In genomic region chr2:241111443-241111810, GRCh38 we compare ENCODE assay signal across 12 cellular contexts. TPM values are rescaled to one million over a fixed set of nuclear protein-coding genes. Genes with fewer than 3 reads are reported as not detected.
A peak's percentile ranks its signal among the peaks of the same experiment; 100 is the strongest.
DNase-seq lines count a peak whose midpoint lies in the region; ATAC-seq and TF ChIP-seq lines count a peak whose summit lies in the region.
"Had no signal": no experiment of that assay in that cellular context is flagged by ENCODE, and none has a peak within 500 bp of the region (broad histone marks: within the 10 kb centered on the region; RNA-seq: fewer than 3 reads in every experiment).

No MANE protein-coding gene starts in this region.

- H3K4me3 ChIP-seq in colonic mucosa = no peak overlapping the region
- H3K4me3 ChIP-seq: heart right ventricle had no signal

- H3K4me1 Mint-ChIP-seq in activated naive CD4-positive, alpha-beta T cell treated with anti-CD3 and anti-CD28 coated beads, Interleukin-2, amount 10 ng/mL, durations not matched to agents 7 days and 5 days = peaks cover 53% of the 10 kb centered on the region
- peaks cover 34% of the 10 kb centered on the region for H3K4me1 Mint-ChIP-seq in activated T-helper 17 cell treated with anti-CD3 and anti-CD28 coated beads, Interleukin-2, amount 50 U/mL, for 72 hours

- H3K27ac Mint-ChIP-seq in activated naive CD4-positive, alpha-beta T cell treated with anti-CD3 and anti-CD28 coated beads, Interleukin-2, amount 10 ng/mL, durations not matched to agents 7 days and 5 days = peak overlapping the region; percentile 86
- peak overlapping the region; percentile 88 for H3K27ac Mint-ChIP-seq in activated T-helper 17 cell treated with anti-CD3 and anti-CD28 coated beads, Interleukin-2, amount 50 U/mL, for 72 hours
- H3K27ac Mint-ChIP-seq: dendritic cell treated with granulocyte-macrophage colony-stimulating factor and Interleukin-4, amounts not matched to agents 40 ng/mL and 50 ng/mL, for 4 days had no signal

- H3K4me1 ChIP-seq in colonic mucosa = no peaks in the 10 kb centered on the region
- H3K4me1 ChIP-seq: heart right ventricle had no signal

- TF ChIP-seq CTCF in colonic mucosa (IDR thresholded peaks at IDR 0.05) = no peak

- H3K9me3 Mint-ChIP-seq in activated naive CD4-positive, alpha-beta T cell treated with anti-CD3 and anti-CD28 coated beads, Interleukin-2, amount 10 ng/mL, durations not matched to agents 7 days and 5 days = no peaks in the 10 kb centered on the region
- no peaks in the 10 kb centered on the region for H3K9me3 Mint-ChIP-seq in activated T-helper 17 cell treated with anti-CD3 and anti-CD28 coated beads, Interleukin-2, amount 50 U/mL, for 72 hours
- H3K9me3 Mint-ChIP-seq: dendritic cell treated with granulocyte-macrophage colony-stimulating factor and Interleukin-4, amounts not matched to agents 40 ng/mL and 50 ng/mL, for 4 days had no signal

- H3K27me3 Mint-ChIP-seq in activated naive CD4-positive, alpha-beta T cell treated with anti-CD3 and anti-CD28 coated beads, Interleukin-2, amount 10 ng/mL, durations not matched to agents 7 days and 5 days = no peaks in the 10 kb centered on the region
- no peaks in the 10 kb centered on the region for H3K27me3 Mint-ChIP-seq in activated T-helper 17 cell treated with anti-CD3 and anti-CD28 coated beads, Interleukin-2, amount 50 U/mL, for 72 hours
- H3K27me3 Mint-ChIP-seq: dendritic cell treated with granulocyte-macrophage colony-stimulating factor and Interleukin-4, amounts not matched to agents 40 ng/mL and 50 ng/mL, for 4 days had no signal

- no peaks in the 10 kb centered on the region for H3K36me3 ChIP-seq in colonic mucosa

- CTCF ChIA-PET in activated naive CD4-positive, alpha-beta T cell treated with anti-CD3 and anti-CD28 coated beads, Interleukin-2, amount 10 ng/mL, durations not matched to agents 7 days and 5 days (lab: Charles Lee) = no interaction called here

- H3K27me3 ChIP-seq in colonic mucosa = no peaks in the 10 kb centered on the region
- H3K27me3 ChIP-seq: heart right ventricle had no signal

- H3K9me3 ChIP-seq in colonic mucosa = no peaks in the 10 kb centered on the region
- H3K9me3 ChIP-seq: heart right ventricle had no signal

- peak; percentile 41 for ATAC-seq in HG03066 (IDR thresholded peaks at IDR 0.05; ENCODE audit: low read depth, unreplicated experiment)
- ATAC-seq in activated T-helper 17 cell treated with anti-CD3 and anti-CD28 coated beads, Interleukin-2, amount 50 U/mL, for 72 hours (replicated peaks) = peak; percentile 18
- ATAC-seq in stimulated activated naive CD8-positive, alpha-beta T cell treated with anti-CD3 and anti-CD28 coated beads, Interleukin-15, Interleukin-2, amounts not matched to agents 100 U/mL and 50 U/mL, for 24 hours = peak; percentile 25

- peak; percentile 19 for DNase-seq in activated naive CD4-positive, alpha-beta T cell treated with anti-CD3 and anti-CD28 coated beads, Interleukin-2, amount 10 ng/mL, durations not matched to agents 7 days and 5 days
- DNase-seq in activated naive CD4-positive, alpha-beta T cell (lab: John Stamatoyannopoulos, UW) = no peak
- DNase-seq in stimulated activated naive CD8-positive, alpha-beta T cell treated with anti-CD3 and anti-CD28 coated beads, Interleukin-15, Interleukin-2, amounts not matched to agents 100 U/mL and 50 U/mL, for 24 hours = no peak
- no peak for DNase-seq in NOMO-1 treated with dmso at 0.1 percent for 144 hours (lab: John Stamatoyannopoulos, UW; ENCODE audit: unreplicated experiment)
- DNase-seq in NCI-H524 treated with DMSO at 0.1 percent for 48 hours (lab: John Stamatoyannopoulos, UW) = no peak
- no peak for DNase-seq in colonic mucosa
- DNase-seq: heart right ventricle, SHP77, small intestine had no signal

- peaks cover 52% of the 10 kb centered on the region for H3K36me3 Mint-ChIP-seq in activated naive CD4-positive, alpha-beta T cell treated with anti-CD3 and anti-CD28 coated beads, Interleukin-2, amount 10 ng/mL, durations not matched to agents 7 days and 5 days
- peaks cover 76% of the 10 kb centered on the region for H3K36me3 Mint-ChIP-seq in activated T-helper 17 cell treated with anti-CD3 and anti-CD28 coated beads, Interleukin-2, amount 50 U/mL, for 72 hours (ENCODE audit: low read depth)

- H3K27ac ChIP-seq in colonic mucosa = no peak overlapping the region
- H3K27ac ChIP-seq: heart right ventricle had no signal

- H3K9ac ChIP-seq in colonic mucosa (ENCODE audit: low read depth in 2 of 2, low read length in 2 of 2) = no peak overlapping the region

- intact Hi-C loops in colonic mucosa (cut with DNase I) = no loop called here

- peak overlapping the region; percentile 53 for H3K4me3 Mint-ChIP-seq in activated naive CD4-positive, alpha-beta T cell treated with anti-CD3 and anti-CD28 coated beads, Interleukin-2, amount 10 ng/mL, durations not matched to agents 7 days and 5 days
- peak overlapping the region; percentile 79 for H3K4me3 Mint-ChIP-seq in activated T-helper 17 cell treated with anti-CD3 and anti-CD28 coated beads, Interleukin-2, amount 50 U/mL, for 72 hours
- H3K4me3 Mint-ChIP-seq: dendritic cell treated with granulocyte-macrophage colony-stimulating factor and Interleukin-4, amounts not matched to agents 40 ng/mL and 50 ng/mL, for 4 days had no signal

RNA-seq across cellular contexts. Expression of gene MTERF4, which starts 9.3 kb away (rescaled TPM):
- total RNA-seq in activated T-helper 17 cell treated with anti-CD3 and anti-CD28 coated beads, Interleukin-2, amount 50 U/mL, for 72 hours = 10 to 100 TPM; 36.4 to 86.5 TPM
- total RNA-seq in colonic mucosa = 10 to 100 TPM; 20.2 to 25.5 TPM

RNA-seq across cellular contexts. Expression of gene PASK, which starts 37.8 kb away (rescaled TPM):
- total RNA-seq in activated T-helper 17 cell treated with anti-CD3 and anti-CD28 coated beads, Interleukin-2, amount 50 U/mL, for 72 hours = 10 to 100 TPM; 71.0 to 73.6 TPM
- total RNA-seq in colonic mucosa = 10 to 100 TPM in 1 of 2 donors, 1 to 10 TPM in 1; 5.6 to 39.2 TPM

RNA-seq across cellular contexts. Expression of gene PPP1R7, which starts 38.8 kb away (rescaled TPM):
- 10 to 100 TPM; 81.9 to 86.4 TPM for total RNA-seq in activated T-helper 17 cell treated with anti-CD3 and anti-CD28 coated beads, Interleukin-2, amount 50 U/mL, for 72 hours
- 10 to 100 TPM; 74.7 to 77.8 TPM for total RNA-seq in colonic mucosa
